ENCODE assay signal across 17 cellular contexts in genomic region chr4:38109896-38110295, GRCh38.
A peak's percentile ranks its signal among the peaks of the same experiment; 100 is the strongest.
DNase-seq lines count a peak whose midpoint lies in the region; ATAC-seq and TF ChIP-seq lines count a peak whose summit lies in the region.
"Had no signal": no experiment of that assay in that cellular context is flagged by ENCODE, and none has a peak within 500 bp of the region (broad histone marks: within the 10 kb centered on the region; RNA-seq: fewer than 3 reads in every experiment).

No MANE protein-coding gene starts in this region.

- CTCF ChIA-PET in activated naive CD4-positive, alpha-beta T cell treated with anti-CD3 and anti-CD28 coated beads, Interleukin-2, amount 10 ng/mL, durations not matched to agents 7 days and 5 days (lab: Charles Lee): interaction anchor here (0.6 kb wide), 1 partner anchor 652 kb away, joined by 3 read pairs; no protein-coding TSS in a partner anchor

- H3K27ac ChIP-seq in GM23338 (ENCODE audit: low read depth) (peak overlapping the region; percentile 83; the same call in 1 of the 2 replicates), ectodermal cell (ENCODE audit: insufficient read depth, low read depth, low read length, poor library complexity, severe bottlenecking) (peak overlapping the region; percentile 64)
- H3K27ac ChIP-seq: lower lobe of right lung had no signal

- H3K4me1 Mint-ChIP-seq in GM23338: peaks cover 57% of the 10 kb centered on the region
- peaks cover 59% of the 10 kb centered on the region for H3K4me1 Mint-ChIP-seq in neural crest cell
- peaks cover 12% of the 10 kb centered on the region for H3K4me1 Mint-ChIP-seq in activated naive CD4-positive, alpha-beta T cell treated with anti-CD3 and anti-CD28 coated beads, Interleukin-2, amount 10 ng/mL, durations not matched to agents 7 days and 5 days
- H3K4me1 Mint-ChIP-seq in activated naive CD8-positive, alpha-beta T cell treated with anti-CD3 and anti-CD28 coated beads, Interleukin-2, amount 50 U/mL, for 24 hours: no peaks in the 10 kb centered on the region

- no peaks in the 10 kb centered on the region for H4K20me1 ChIP-seq in GM23338 (replicated peaks; ENCODE audit: insufficient read depth)

- no peaks in the 10 kb centered on the region; the same call in 1 of the 2 replicates for H3K79me2 ChIP-seq in GM23338 (replicated peaks; ENCODE audit: insufficient read depth)

- no peak for TF ChIP-seq CTCF in GM23338 (conservative IDR thresholded peaks at IDR 0.05; ENCODE audit: low read depth in 2 of 2)
- no peak for TF ChIP-seq CTCF in neural crest cell (conservative IDR thresholded peaks at IDR 0.05)
- TF ChIP-seq CTCF in GM10266 (IDR thresholded peaks at IDR 0.05; ENCODE audit: control insufficient read depth, insufficient read depth, low read depth, missing control alignments): no peak

- 17 to 22% methylated on average over 6 of the region's 6 CpGs for WGBS in ectodermal cell, 2 experiments

- peaks cover 27% of the 10 kb centered on the region for H3K36me3 Mint-ChIP-seq in GM23338 (ENCODE audit: low read depth)
- peaks cover 19% of the 10 kb centered on the region for H3K36me3 Mint-ChIP-seq in neural crest cell (ENCODE audit: low read depth)
- peaks cover 39% of the 10 kb centered on the region for H3K36me3 Mint-ChIP-seq in activated naive CD4-positive, alpha-beta T cell treated with anti-CD3 and anti-CD28 coated beads, Interleukin-2, amount 10 ng/mL, durations not matched to agents 7 days and 5 days
- peaks cover 21% of the 10 kb centered on the region for H3K36me3 Mint-ChIP-seq in activated naive CD8-positive, alpha-beta T cell treated with anti-CD3 and anti-CD28 coated beads, Interleukin-2, amount 50 U/mL, for 24 hours (ENCODE audit: low read depth)

- peaks cover 3% of the 10 kb centered on the region; the same call in 1 of the 2 replicates for H3K36me3 ChIP-seq in GM23338 (ENCODE audit: insufficient read depth)
- H3K36me3 ChIP-seq in ectodermal cell (ENCODE audit: control insufficient read depth, insufficient read depth, low read length): no peaks in the 10 kb centered on the region

- H3K27ac Mint-ChIP-seq in GM23338 (no peak overlapping the region), neural crest cell (ENCODE audit: unreplicated experiment) (no peak overlapping the region)
- H3K27ac Mint-ChIP-seq in activated naive CD4-positive, alpha-beta T cell treated with anti-CD3 and anti-CD28 coated beads, Interleukin-2, amount 10 ng/mL, durations not matched to agents 7 days and 5 days: no peak overlapping the region
- no peak overlapping the region for H3K27ac Mint-ChIP-seq in activated naive CD8-positive, alpha-beta T cell treated with anti-CD3 and anti-CD28 coated beads, Interleukin-2, amount 50 U/mL, for 24 hours

- no peaks in the 10 kb centered on the region for H3K9me3 Mint-ChIP-seq in GM23338
- no peaks in the 10 kb centered on the region for H3K9me3 Mint-ChIP-seq in neural crest cell
- no peaks in the 10 kb centered on the region for H3K9me3 Mint-ChIP-seq in activated naive CD4-positive, alpha-beta T cell treated with anti-CD3 and anti-CD28 coated beads, Interleukin-2, amount 10 ng/mL, durations not matched to agents 7 days and 5 days
- H3K9me3 Mint-ChIP-seq in activated naive CD8-positive, alpha-beta T cell treated with anti-CD3 and anti-CD28 coated beads, Interleukin-2, amount 50 U/mL, for 24 hours: no peaks in the 10 kb centered on the region
- H3K9me3 Mint-ChIP-seq: activated T-cell treated with anti-CD3 and anti-CD28 coated beads, Interleukin-2, amount 50 U/mL, for 4 hours; CD8-positive, alpha-beta memory T cell; central memory CD8-positive, alpha-beta T cell had no signal

- no peak overlapping the region for H2AFZ ChIP-seq in GM23338

- H3K27me3 Mint-ChIP-seq in GM23338 (ENCODE audit: insufficient read depth, low read depth, poor library complexity) (peaks cover 2% of the 10 kb centered on the region), neural crest cell (ENCODE audit: low read depth) (peaks cover 7% of the 10 kb centered on the region)
- H3K27me3 Mint-ChIP-seq in activated naive CD4-positive, alpha-beta T cell treated with anti-CD3 and anti-CD28 coated beads, Interleukin-2, amount 10 ng/mL, durations not matched to agents 7 days and 5 days: no peaks in the 10 kb centered on the region
- H3K27me3 Mint-ChIP-seq in activated naive CD8-positive, alpha-beta T cell treated with anti-CD3 and anti-CD28 coated beads, Interleukin-2, amount 50 U/mL, for 24 hours: no peaks in the 10 kb centered on the region
- H3K27me3 Mint-ChIP-seq: CD8-positive, alpha-beta memory T cell; central memory CD8-positive, alpha-beta T cell had no signal

- ATAC-seq in GM23338 (no peak), GM19351 (IDR thresholded peaks at IDR 0.05; ENCODE audit: unreplicated experiment) (no peak)
- ATAC-seq in activated naive CD8-positive, alpha-beta T cell treated with anti-CD3 and anti-CD28 coated beads, Interleukin-2, amount 50 U/mL, for 24 hours: no peak
- ATAC-seq: activated T-cell treated with anti-CD3 and anti-CD28 coated beads, Interleukin-2, amount 50 U/mL, for 4 hours; GM12878; lower lobe of right lung had no signal

- H3K4me1 ChIP-seq in GM23338 (ENCODE audit: insufficient read depth) (peaks cover 39% of the 10 kb centered on the region), ectodermal cell (ENCODE audit: control insufficient read depth, insufficient read depth, low read length) (peaks cover 48% of the 10 kb centered on the region)

- H3K9me2 ChIP-seq in GM23338 (ENCODE audit: insufficient read depth): no peaks in the 10 kb centered on the region

- no peak overlapping the region for H3K4me2 ChIP-seq in GM23338

- H3K9me3 ChIP-seq in ectodermal cell (ENCODE audit: control insufficient read depth, low read length): no peaks in the 10 kb centered on the region
- H3K9me3 ChIP-seq: lower lobe of right lung had no signal

- H3K27me3 ChIP-seq in GM23338 (ENCODE audit: insufficient read depth): no peaks in the 10 kb centered on the region
- no peaks in the 10 kb centered on the region for H3K27me3 ChIP-seq in ectodermal cell (ENCODE audit: control insufficient read depth, insufficient read depth, low read length, poor library complexity, severe bottlenecking)

- DNase-seq in GM23338 (ENCODE audit: low spot score) (no peak), NCI-H2107 treated with DMSO at 0.1 percent for 48 hours (lab: John Stamatoyannopoulos, UW; ENCODE audit: unreplicated experiment) (peak; percentile 55), neural crest cell (ENCODE audit: low read depth, low spot score) (peak; percentile 20), GM10266 (ENCODE audit: extremely low spot score) (no peak)
- no peak for DNase-seq in activated naive CD4-positive, alpha-beta T cell treated with anti-CD3 and anti-CD28 coated beads, Interleukin-2, amount 10 ng/mL, durations not matched to agents 7 days and 5 days
- DNase-seq in activated naive CD8-positive, alpha-beta T cell treated with anti-CD3 and anti-CD28 coated beads, Interleukin-2, amount 50 U/mL, for 24 hours: no peak
- DNase-seq: activated CD4-positive, alpha-beta T cell treated with anti-CD3 and anti-CD28 coated beads, Interleukin-2, amount 50 U/mL, for 48 hours; activated T-cell treated with anti-CD3 and anti-CD28 coated beads, Interleukin-2, amount 50 U/mL, for 4 hours; CD8-positive, alpha-beta memory T cell; foreskin melanocyte; lower lobe of right lung; NCI-H1694; NK-92 treated with Interleukin-12 subunit alpha and Interleukin-12 subunit beta, amount 100 ng/mL, for 24 hours had no signal

- no peak overlapping the region for H3K4me3 ChIP-seq in GM23338
- H3K4me3 ChIP-seq in ectodermal cell (ENCODE audit: insufficient read depth, low read depth, low read length): no peak overlapping the region
- H3K4me3 ChIP-seq: GM12878, lower lobe of right lung had no signal

- no peak overlapping the region for H3K4me3 Mint-ChIP-seq in GM23338
- peak overlapping the region; percentile 9 for H3K4me3 Mint-ChIP-seq in neural crest cell
- H3K4me3 Mint-ChIP-seq in activated naive CD4-positive, alpha-beta T cell treated with anti-CD3 and anti-CD28 coated beads, Interleukin-2, amount 10 ng/mL, durations not matched to agents 7 days and 5 days: no peak overlapping the region
- H3K4me3 Mint-ChIP-seq in activated naive CD8-positive, alpha-beta T cell treated with anti-CD3 and anti-CD28 coated beads, Interleukin-2, amount 50 U/mL, for 24 hours: no peak overlapping the region
- H3K4me3 Mint-ChIP-seq: activated T-cell treated with anti-CD3 and anti-CD28 coated beads, Interleukin-2, amount 50 U/mL, for 4 hours; CD8-positive, alpha-beta memory T cell; central memory CD8-positive, alpha-beta T cell had no signal

- H3F3A ChIP-seq in GM23338 (replicated peaks; ENCODE audit: low read depth): peaks cover 8% of the 10 kb centered on the region; the same call in 1 of the 2 replicates

TF ChIP-seq in GM23338, 12 proteins besides CTCF, POLR2A, EP300 and RAD21 (continues in another document):
- TF ChIP-seq STAT1 (IDR thresholded peaks at IDR 0.05; ENCODE audit: unreplicated experiment): no peak

Comparison
In these comparisons a context has a peak if more than half of its experiments do, and no peak if none do; other contexts are left out.
1. DNase-seq: peak in NCI-H2107 treated with DMSO at 0.1 percent for 48 hours (single experiment) and neural crest cell (single experiment); none in GM23338 (single experiment), GM10266 (single experiment), activated naive CD4-positive, alpha-beta T cell treated with anti-CD3 and anti-CD28 coated beads, Interleukin-2, amount 10 ng/mL, durations not matched to agents 7 days and 5 days (single experiment) and activated naive CD8-positive, alpha-beta T cell treated with anti-CD3 and anti-CD28 coated beads, Interleukin-2, amount 50 U/mL, for 24 hours (single experiment).